In genomic region chrX:73944582-73944947, GRCh38 we compare ENCODE assay signal across 8 cellular contexts.
DNase-seq lines count a peak whose midpoint lies in the region; ATAC-seq, FAIRE-seq and TF ChIP-seq lines count a peak whose summit lies in the region.

No MANE protein-coding gene starts in this region.

- H3K4me3 ChIP-seq in WI38 (ENCODE audit: low read depth, low read length) (peak overlapping the region; percentile 96), small intestine (ENCODE audit: low read depth in 1 of 2, low read length in 2 of 2) (peak overlapping the region; percentile 69 to 81)

- H3K36me3 ChIP-seq in small intestine (ENCODE audit: control insufficient read depth in 2 of 2, insufficient read depth in 2 of 2, low read length in 2 of 2) = peaks cover 0 to 3% of the 10 kb centered on the region in 2 donors

- intact Hi-C loops in left ventricle myocardium superior (cut with micrococcal nuclease) = no loop called here

- 0% methylated on average over 8 of the region's 8 CpGs for WGBS in small intestine, 3 donors

- no peaks in the 10 kb centered on the region for H3K27me3 ChIP-seq in small intestine (ENCODE audit: control insufficient read depth in 2 of 2, insufficient read depth in 2 of 2, low read length in 2 of 2)

- FAIRE-seq in small intestine (lab: Jason Lieb, UNC) = no peak

- H3K9me3 ChIP-seq in small intestine (ENCODE audit: control insufficient read depth, low read depth) = no peaks in the 10 kb centered on the region

- TF ChIP-seq CTCF in 22Rv1 (IDR thresholded peaks at IDR 0.05) = no peak
- TF ChIP-seq CTCF in WI38 (IDR thresholded peaks at IDR 0.05; ENCODE audit: low read depth, low read length) = no peak

- no peaks in the 10 kb centered on the region for H3K4me1 ChIP-seq in small intestine (ENCODE audit: control insufficient read depth in 2 of 2, insufficient read depth in 1 of 2, low read depth in 1 of 2, low read length in 1 of 2)

- DNase-seq in left ventricle myocardium superior = no peak
- DNase-seq in small intestine = no peak
- no peak for DNase-seq in D341Med (ENCODE audit: low spot score)

- ATAC-seq in GM18909 (IDR thresholded peaks at IDR 0.05; ENCODE audit: poor library complexity, unreplicated experiment) (peak; percentile 3), left ventricle myocardium superior (peak; percentile 33), GM21737 (IDR thresholded peaks at IDR 0.05; ENCODE audit: unreplicated experiment) (no peak), esophagus mucosa (no peak)

- H3K27ac ChIP-seq in 22Rv1 (peak overlapping the region; percentile 66), small intestine (ENCODE audit: low read depth in 1 of 2, low read length in 1 of 2) (peak overlapping the region; percentile 72 to 95)

Comparison
In these comparisons a context has a peak if more than half of its experiments do, and no peak if none do; other contexts are left out.
1. ATAC-seq: peak in GM18909 (single experiment) and left ventricle myocardium superior (single experiment); none in GM21737 (single experiment) and esophagus mucosa (single experiment).